In the genomic region with DNA sequence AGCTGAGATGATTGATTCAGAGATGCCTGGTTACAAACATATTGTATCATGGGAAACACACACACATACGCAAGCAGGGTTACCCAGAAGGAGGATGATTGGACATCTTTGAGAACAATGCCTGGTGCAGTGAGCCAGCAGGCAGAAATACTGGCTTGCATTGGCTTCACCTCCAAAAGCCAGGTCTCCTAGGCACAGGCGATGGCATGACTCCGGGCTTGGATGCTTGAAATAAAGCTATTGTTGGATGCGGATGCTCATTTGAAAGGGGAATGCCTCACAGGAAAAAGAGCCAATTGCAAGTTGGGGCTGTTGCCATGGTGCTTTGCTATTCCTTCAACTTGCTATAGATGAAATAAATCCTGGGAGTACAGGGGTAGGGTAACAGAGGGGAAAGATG, we compare ENCODE assay signal across 10 cellular contexts.
A peak's percentile ranks its signal among the peaks of the same experiment; 100 is the strongest.
DNase-seq lines count a peak whose midpoint lies in the region; ATAC-seq and TF ChIP-seq lines count a peak whose summit lies in the region.
"Had no signal": no experiment of that assay in that cellular context is flagged by ENCODE, and none has a peak within 500 bp of the region (broad histone marks: within the 10 kb centered on the region; RNA-seq: fewer than 3 reads in every experiment).

No MANE protein-coding gene starts in this region.

- no peak overlapping the region for H2AFZ ChIP-seq in smooth muscle cell (ENCODE audit: low read depth)

- H3K36me3 Mint-ChIP-seq in activated T-cell treated with anti-CD3 and anti-CD28 coated beads, Interleukin-2, amount 50 U/mL, for 72 hours (ENCODE audit: insufficient read depth in 2 of 2) = peaks cover 5 to 16% of the 10 kb centered on the region in 2 donors
- H3K36me3 Mint-ChIP-seq in activated naive CD8-positive, alpha-beta T cell treated with anti-CD3 and anti-CD28 coated beads for 36 hours = peaks cover 52% of the 10 kb centered on the region

- no peak for TF ChIP-seq CTCF in smooth muscle cell (IDR thresholded peaks at IDR 0.05; ENCODE audit: borderline replicate concordance, insufficient read depth, poor library complexity, severe bottlenecking)

- DNase-seq in activated T-cell treated with anti-CD3 and anti-CD28 coated beads, Interleukin-2, amount 50 U/mL, for 72 hours = no peak
- no peak for DNase-seq in activated T-cell treated with anti-CD3 and anti-CD28 coated beads for 4 hours
- no peak for DNase-seq in activated naive CD8-positive, alpha-beta T cell treated with anti-CD3 and anti-CD28 coated beads for 36 hours
- peak; percentile 33 for DNase-seq in iPS-NIHi11 (ENCODE audit: low spot score)
- no peak for DNase-seq in smooth muscle cell (lab: John Stamatoyannopoulos, UW; ENCODE audit: unreplicated experiment)
- no peak for DNase-seq in RPMI8226
- DNase-seq in activated CD4-positive, CD25-positive, alpha-beta regulatory T cell (lab: John Stamatoyannopoulos, UW) = no peak
- DNase-seq: GF-D8, T-helper 9 cell had no signal

- peak overlapping the region; percentile 77 for H3K27ac Mint-ChIP-seq in activated T-cell treated with anti-CD3 and anti-CD28 coated beads, Interleukin-2, amount 50 U/mL, for 72 hours
- H3K27ac Mint-ChIP-seq in activated naive CD8-positive, alpha-beta T cell treated with anti-CD3 and anti-CD28 coated beads for 36 hours = peak overlapping the region; percentile 27

- peak overlapping the region; percentile 71 to 79 for H3K4me3 Mint-ChIP-seq in activated T-cell treated with anti-CD3 and anti-CD28 coated beads, Interleukin-2, amount 50 U/mL, for 72 hours
- H3K4me3 Mint-ChIP-seq in activated naive CD8-positive, alpha-beta T cell treated with anti-CD3 and anti-CD28 coated beads for 36 hours = no peak overlapping the region

- peaks cover 49% of the 10 kb centered on the region for H3K79me2 ChIP-seq in smooth muscle cell (ENCODE audit: low read depth)

- peak overlapping the region; percentile 72 for H3K4me2 ChIP-seq in smooth muscle cell

- H3K27me3 Mint-ChIP-seq in activated T-cell treated with anti-CD3 and anti-CD28 coated beads, Interleukin-2, amount 50 U/mL, for 72 hours (ENCODE audit: low read depth) = no peaks in the 10 kb centered on the region
- H3K27me3 Mint-ChIP-seq in activated naive CD8-positive, alpha-beta T cell treated with anti-CD3 and anti-CD28 coated beads for 36 hours = no peaks in the 10 kb centered on the region

- H4K20me1 ChIP-seq in smooth muscle cell (ENCODE audit: low read depth) = peaks cover 17% of the 10 kb centered on the region

- H3K4me1 ChIP-seq in smooth muscle cell (ENCODE audit: low read depth) = peaks cover 68% of the 10 kb centered on the region

- ATAC-seq in activated T-cell treated with anti-CD3 and anti-CD28 coated beads, Interleukin-2, amount 50 U/mL, for 72 hours (replicated peaks in 1 of 2) = no peak
- no peak for ATAC-seq in GM21526 (IDR thresholded peaks at IDR 0.05; ENCODE audit: low FRiP score, unreplicated experiment)

- no peak overlapping the region for H3K4me3 ChIP-seq in smooth muscle cell

- H3K9me3 Mint-ChIP-seq in activated T-cell treated with anti-CD3 and anti-CD28 coated beads, Interleukin-2, amount 50 U/mL, for 72 hours = peaks cover 0 to 1% of the 10 kb centered on the region in 2 donors
- H3K9me3 Mint-ChIP-seq in activated naive CD8-positive, alpha-beta T cell treated with anti-CD3 and anti-CD28 coated beads for 36 hours = peaks cover 1% of the 10 kb centered on the region

- peak overlapping the region; percentile 14 for H3K9ac ChIP-seq in smooth muscle cell (ENCODE audit: low read depth)

- no peaks in the 10 kb centered on the region for H3K27me3 ChIP-seq in smooth muscle cell (ENCODE audit: low read depth)

- 76% methylated on average over 4 of the region's 4 CpGs for WGBS in smooth muscle cell (ENCODE audit: low lambda C conversion rate)

- no peak overlapping the region for H3K27ac ChIP-seq in smooth muscle cell (ENCODE audit: low read depth)

- H3F3A ChIP-seq in smooth muscle cell (ENCODE audit: low read depth) = peaks cover 21% of the 10 kb centered on the region

- no peaks in the 10 kb centered on the region for H3K36me3 ChIP-seq in smooth muscle cell (ENCODE audit: low read depth)

- no peaks in the 10 kb centered on the region for H3K9me3 ChIP-seq in smooth muscle cell (replicated peaks; ENCODE audit: low read depth)

- H3K4me1 Mint-ChIP-seq in activated T-cell treated with anti-CD3 and anti-CD28 coated beads, Interleukin-2, amount 50 U/mL, for 72 hours (ENCODE audit: low read depth) = peaks cover 98% of the 10 kb centered on the region
- H3K4me1 Mint-ChIP-seq in activated naive CD8-positive, alpha-beta T cell treated with anti-CD3 and anti-CD28 coated beads for 36 hours = peaks cover 88% of the 10 kb centered on the region
